Comparison of ENCODE assay signal across 8 cellular contexts in genomic region chr16:89329830-89330176, GRCh38.
DNase-seq lines count a peak whose midpoint lies in the region; ATAC-seq and TF ChIP-seq lines count a peak whose summit lies in the region.
"Not testable (repeated sequence)": the region's sequence is repeated elsewhere in the genome, so short reads cannot be mapped to it uniquely, and the experiment has no call there.

No MANE protein-coding gene starts in this region.

- intact Hi-C loops in CD4-positive, alpha-beta memory T cell (cut with micrococcal nuclease) = loop anchor here (1.0 kb wide), 1 partner anchor 14 kb away; no protein-coding TSS in a partner anchor
- intact Hi-C loops in adrenal gland (cut with DNase I) = loop anchor here (5.0 to 10.0 kb wide), 2 partner anchors 175 to 177 kb away; partner anchors contain the start of gene SPG7 (in 2 of the 2)
- intact Hi-C loops in stomach (cut with DNase I; ENCODE audit: low total_unique reads) = not testable (repeated sequence)

- not testable (repeated sequence) for TF ChIP-seq EP300 in stomach (IDR thresholded peaks at IDR 0.05)

- peak overlapping the region; percentile 64 for H3K27ac ChIP-seq in CD4-positive, alpha-beta memory T cell (ENCODE audit: low read depth, low read length)
- H3K27ac ChIP-seq in RWPE2 (ENCODE audit: poor library complexity, severe bottlenecking) = peak overlapping the region; percentile 73
- H3K27ac ChIP-seq in adrenal gland = peak overlapping the region in 3 of 5 donors; percentile 43 to 80 (median 52)
- H3K27ac ChIP-seq in neutrophil = peak overlapping the region; percentile 98
- H3K27ac ChIP-seq in stomach = peak overlapping the region in 4 of 5 donors; percentile 48 to 78 (median 62)

- H3K4me3 ChIP-seq in CD4-positive, alpha-beta memory T cell (ENCODE audit: low read length in 2 of 2); RWPE2 (ENCODE audit: severe bottlenecking); adrenal gland; stomach: not testable (repeated sequence)
- H3K4me3 ChIP-seq in neutrophil (ENCODE audit: low read depth in 1 of 2, low read length in 1 of 2) = peak overlapping the region; percentile 53 to 58

- H3K27ac Mint-ChIP-seq in CD4-positive, alpha-beta memory T cell = peak overlapping the region in 6 of 7 donors; percentile 47 to 87 (median 84)
- H3K27ac Mint-ChIP-seq in endothelial cell (ENCODE audit: unreplicated experiment) = peak overlapping the region; percentile 61

- 81 to 89% (median 87%) methylated on average over 4 of the region's 4 CpGs for WGBS in adrenal gland, 4 donors
- WGBS in stomach, 5 donors = 91 to 94% (median 92%) methylated on average over 4 of the region's 4 CpGs

- not testable (repeated sequence) for H3K9me3 ChIP-seq in CD4-positive, alpha-beta memory T cell (ENCODE audit: control insufficient read depth in 1 of 2, low read length in 2 of 2); RWPE2 (ENCODE audit: severe bottlenecking); adrenal gland (replicated peaks in 1 of 3); neutrophil; stomach

- not testable (repeated sequence) for H3K27me3 Mint-ChIP-seq in CD4-positive, alpha-beta memory T cell
- H3K27me3 Mint-ChIP-seq in endothelial cell (ENCODE audit: unreplicated experiment) = peaks cover 22% of the 10 kb centered on the region

- TF ChIP-seq CTCF in RWPE2 (IDR thresholded peaks at IDR 0.05; ENCODE audit: poor library complexity, severe bottlenecking); adrenal gland (IDR thresholded peaks at IDR 0.05); endothelial cell (IDR thresholded peaks at IDR 0.05; ENCODE audit: unreplicated experiment); neutrophil (IDR thresholded peaks at IDR 0.05); stomach (IDR thresholded peaks at IDR 0.05): not testable (repeated sequence)

- H3K9me3 Mint-ChIP-seq in CD4-positive, alpha-beta memory T cell; endothelial cell (ENCODE audit: unreplicated experiment): not testable (repeated sequence)

- ATAC-seq in RWPE2 (ENCODE audit: low read depth) = not testable (repeated sequence)

- CTCF ChIA-PET in CD4-positive, alpha-beta memory T cell (lab: Charles Lee; ENCODE audit: partially characterized antibody) = interaction anchor here (1.0 kb wide), 1 partner anchor 11 kb away, joined by 3 read pairs; no protein-coding TSS in a partner anchor

- not testable (repeated sequence) for H3K36me3 ChIP-seq in CD4-positive, alpha-beta memory T cell (ENCODE audit: insufficient read depth, low read length); adrenal gland (replicated peaks in 1 of 2); neutrophil; stomach
- H3K36me3 ChIP-seq in RWPE2 (ENCODE audit: low read depth) = peaks cover 17% of the 10 kb centered on the region

- H3K27me3 ChIP-seq in CD4-positive, alpha-beta memory T cell (ENCODE audit: insufficient read depth, low read length); RWPE2 (ENCODE audit: insufficient read depth, poor library complexity, severe bottlenecking); adrenal gland; neutrophil; stomach: not testable (repeated sequence)

- POLR2A ChIA-PET in CD4-positive, alpha-beta memory T cell (lab: Charles Lee; ENCODE audit: partially characterized antibody) = interaction anchor here (2.0 kb wide), 1 partner anchor 14 kb away, joined by 13 read pairs; no protein-coding TSS in a partner anchor

- not testable (repeated sequence) for DNase-seq in CD4-positive, alpha-beta memory T cell; endothelial cell (ENCODE audit: low spot score); stomach
- DNase-seq in RWPE2 (ENCODE audit: low spot score) (peak; percentile 11), adrenal gland (peak in 2 of 7 donors; percentile 7 to 53), islet precursor cell (peak; percentile 2)
- DNase-seq in activated CD8-positive, alpha-beta memory T cell treated with anti-CD3 and anti-CD28 coated beads, Interleukin-2, amount 50 U/mL, for 4 hours = peak; percentile 2

- peaks cover 3 to 19% of the 10 kb centered on the region in 2 donors for H3K36me3 Mint-ChIP-seq in CD4-positive, alpha-beta memory T cell
- not testable (repeated sequence) for H3K36me3 Mint-ChIP-seq in endothelial cell (ENCODE audit: low read depth, unreplicated experiment)

- TF ChIP-seq POLR2A in adrenal gland (IDR thresholded peaks at IDR 0.05); stomach (IDR thresholded peaks at IDR 0.05): not testable (repeated sequence)

- H3K4me1 Mint-ChIP-seq in CD4-positive, alpha-beta memory T cell = peaks cover 55 to 91% (median 76%) of the 10 kb centered on the region in 4 donors
- peaks cover 73% of the 10 kb centered on the region for H3K4me1 Mint-ChIP-seq in endothelial cell (ENCODE audit: unreplicated experiment)

- peak overlapping the region in 5 of 8 donors; percentile 46 to 72 (median 69) for H3K4me3 Mint-ChIP-seq in CD4-positive, alpha-beta memory T cell
- not testable (repeated sequence) for H3K4me3 Mint-ChIP-seq in endothelial cell (ENCODE audit: unreplicated experiment)

- H3K4me1 ChIP-seq in CD4-positive, alpha-beta memory T cell (ENCODE audit: insufficient read depth, low read length) = peaks cover 91% of the 10 kb centered on the region
- H3K4me1 ChIP-seq in RWPE2 (ENCODE audit: insufficient read depth, poor library complexity, severe bottlenecking) (peaks cover 65% of the 10 kb centered on the region), adrenal gland (replicated peaks in 1 of 2) (peaks cover 28 to 80% of the 10 kb centered on the region in 2 donors), neutrophil (ENCODE audit: control insufficient read depth in 1 of 2, insufficient read depth in 1 of 2, low read depth in 1 of 2, low read length in 1 of 2) (peaks cover 60 to 62% of the 10 kb centered on the region in 2 experiments), stomach (peaks cover 51 to 94% (median 69%) of the 10 kb centered on the region in 4 donors)
